In genomic region chr11:69686856-69687255, GRCh38 we compare ENCODE assay signal across 32 cellular contexts. TPM values are rescaled to one million over a fixed set of nuclear protein-coding genes. Genes with fewer than 3 reads are reported as not detected.
"Had no signal": no experiment of that assay in that cellular context is flagged by ENCODE, and none has a peak within 500 bp of the region (broad histone marks: within the 10 kb centered on the region; RNA-seq: fewer than 3 reads in every experiment).

No MANE protein-coding gene starts in this region.

- H3K27me3 ChIP-seq: ascending aorta, SJSA1 had no signal

- FAIRE-seq: TTC549 had no signal

- H3K36me3 Mint-ChIP-seq: activated naive CD8-positive, alpha-beta T cell treated with anti-CD3 and anti-CD28 coated beads, Interleukin-2, amount 10 ng/mL, durations not matched to agents 7 days and 5 days had no signal

- H3K27ac Mint-ChIP-seq: activated CD4-positive, alpha-beta T cell treated with anti-CD3 and anti-CD28 coated beads, Interleukin-2, amount 10 ng/mL, durations not matched to agents 24 days and 14 days; activated CD8-positive, alpha-beta T cell treated with anti-CD3 and anti-CD28 coated beads for 36 hours; activated naive CD8-positive, alpha-beta T cell treated with anti-CD3 and anti-CD28 coated beads, Interleukin-2, amount 10 ng/mL, durations not matched to agents 7 days and 5 days; activated T-cell treated with anti-CD3 and anti-CD28 coated beads, Interleukin-2, amount 50 U/mL, for 72 hours; activated T-helper 17 cell treated with anti-CD3 and anti-CD28 coated beads, Interleukin-2, amount 50 U/mL, for 72 hours; T-helper 1 cell treated with Interleukin-12 subunit alpha and Interleukin-12 subunit beta and Interleukin-4 antibody, amounts not matched to agents 30 μg/mL and 1 μg/mL, for 36 hours; T-helper 2 cell treated with Interferon-gamma antibody and Interleukin-4, amounts not matched to agents 5 μg/mL and 100 μg/mL, for 36 hours had no signal

- H3K27ac ChIP-seq: ascending aorta, cardiac muscle cell, SJSA1 had no signal

- DNase-seq: activated CD4-positive, alpha-beta T cell treated with anti-CD3 and anti-CD28 coated beads, Interleukin-2, amount 10 ng/mL, durations not matched to agents 24 days and 14 days; activated CD4-positive, alpha-beta T cell treated with anti-CD3 and anti-CD28 coated beads, Interleukin-2, amount 50 U/mL, for 4 hours; activated CD8-positive, alpha-beta T cell treated with anti-CD3 and anti-CD28 coated beads for 36 hours; activated effector memory CD4-positive, alpha-beta T cell treated with anti-CD3 and anti-CD28 coated beads, Interleukin-2, amount 50 U/mL, for 16 hours; activated naive CD4-positive, alpha-beta T cell; activated naive CD4-positive, alpha-beta T cell treated with anti-CD3 and anti-CD28 coated beads, Interleukin-2, amount 50 U/mL, for 16 hours; activated naive CD8-positive, alpha-beta T cell treated with anti-CD3 and anti-CD28 coated beads, Interleukin-2, amount 10 ng/mL, durations not matched to agents 7 days and 5 days; activated T-cell treated with anti-CD3 and anti-CD28 coated beads, Interleukin-2, amount 50 U/mL, for 1 hour; activated T-cell treated with anti-CD3 and anti-CD28 coated beads, Interleukin-2, amount 50 U/mL, for 72 hours; amygdala; Kasumi-1; KG1; MM.1S; MV-4-11; NCI-H1092; NCI-H1436 treated with DMSO at 0.1 percent for 48 hours; NCI-H1694 treated with DMSO at 0.1 percent for 48 hours; NCI-H2029; NCI-H345; NCI-H524 treated with DMSO at 0.1 percent for 48 hours; SHP77; SK-N-SH had no signal

- H3K4me3 Mint-ChIP-seq: activated CD4-positive, alpha-beta T cell treated with anti-CD3 and anti-CD28 coated beads, Interleukin-2, amount 10 ng/mL, durations not matched to agents 24 days and 14 days; activated CD8-positive, alpha-beta T cell treated with anti-CD3 and anti-CD28 coated beads for 36 hours; activated naive CD8-positive, alpha-beta T cell treated with anti-CD3 and anti-CD28 coated beads, Interleukin-2, amount 10 ng/mL, durations not matched to agents 7 days and 5 days; T-helper 1 cell treated with Interleukin-12 subunit alpha and Interleukin-12 subunit beta and Interleukin-4 antibody, amounts not matched to agents 30 μg/mL and 1 μg/mL, for 36 hours; T-helper 2 cell treated with Interferon-gamma antibody and Interleukin-4, amounts not matched to agents 5 μg/mL and 100 μg/mL, for 36 hours had no signal

- ATAC-seq: activated CD8-positive, alpha-beta T cell treated with anti-CD3 and anti-CD28 coated beads for 36 hours; activated T-cell treated with anti-CD3 and anti-CD28 coated beads, Interleukin-2, amount 50 U/mL, for 72 hours; activated T-helper 17 cell treated with anti-CD3 and anti-CD28 coated beads, Interleukin-2, amount 50 U/mL, for 72 hours had no signal

- H3K9me3 Mint-ChIP-seq: activated CD4-positive, alpha-beta T cell treated with anti-CD3 and anti-CD28 coated beads, Interleukin-2, amount 10 ng/mL, durations not matched to agents 24 days and 14 days; activated CD8-positive, alpha-beta T cell treated with anti-CD3 and anti-CD28 coated beads for 36 hours; activated naive CD8-positive, alpha-beta T cell treated with anti-CD3 and anti-CD28 coated beads, Interleukin-2, amount 10 ng/mL, durations not matched to agents 7 days and 5 days; activated T-helper 17 cell treated with anti-CD3 and anti-CD28 coated beads, Interleukin-2, amount 50 U/mL, for 72 hours; T-helper 1 cell treated with Interleukin-12 subunit alpha and Interleukin-12 subunit beta and Interleukin-4 antibody, amounts not matched to agents 30 μg/mL and 1 μg/mL, for 36 hours; T-helper 2 cell treated with Interferon-gamma antibody and Interleukin-4, amounts not matched to agents 5 μg/mL and 100 μg/mL, for 36 hours had no signal

- H3K4me3 ChIP-seq: ascending aorta, cardiac muscle cell, SJSA1 had no signal

- H3K36me3 ChIP-seq: ascending aorta, cardiac muscle cell, SJSA1 had no signal

- H3K9me3 ChIP-seq: ascending aorta, SJSA1, SK-N-SH had no signal

RNA-seq across cellular contexts. Expression of gene FGF19, which starts 17.0 kb away (rescaled TPM):
- total RNA-seq: activated CD4-positive, alpha-beta T cell treated with anti-CD3 and anti-CD28 coated beads, Interleukin-2, amount 10 ng/mL, durations not matched to agents 24 days and 14 days; activated CD8-positive, alpha-beta memory T cell treated with anti-CD3 and anti-CD28 coated beads for 36 hours; activated CD8-positive, alpha-beta T cell treated with anti-CD3 and anti-CD28 coated beads for 36 hours; activated naive CD8-positive, alpha-beta T cell treated with anti-CD3 and anti-CD28 coated beads, Interleukin-2, amount 10 ng/mL, durations not matched to agents 7 days and 5 days; activated T-helper 17 cell treated with anti-CD3 and anti-CD28 coated beads, Interleukin-2, amount 50 U/mL, for 72 hours; ascending aorta; cardiac muscle cell; RPMI7951 had no signal
- polyA plus RNA-seq: adipose tissue, cardiac muscle cell, SK-N-SH had no signal
